Comparison of ENCODE assay signal across 23 cellular contexts in genomic region chr2:217597140-217597539, GRCh38.
"Had no signal": no experiment of that assay in that cellular context is flagged by ENCODE, and none has a peak within 500 bp of the region (broad histone marks: within the 10 kb centered on the region; RNA-seq: fewer than 3 reads in every experiment).

No MANE protein-coding gene starts in this region.

- H3K27me3 ChIP-seq: right lobe of liver, tibial nerve, uterus had no signal

- DNase-seq: hypothalamus; islet precursor cell; left ventricle myocardium inferior; midbrain; mucosa of descending colon; naive thymus-derived CD4-positive, alpha-beta T cell; nucleus accumbens; psoas muscle; right lobe of liver; stimulated activated CD4-positive, alpha-beta T cell treated with anti-CD3 and anti-CD28 coated beads, Interleukin-1b, Interleukin-23, amount 100 ng/mL, for 48 hours; stimulated activated CD4-positive, alpha-beta T cell treated with anti-CD3 and anti-CD28 coated beads, Interleukin-2, amount 100 ng/mL, for 48 hours; stimulated activated CD4-positive, alpha-beta T cell treated with anti-CD3 and anti-CD28 coated beads, Interleukin-4, amount 100 ng/mL, for 4 hours; stimulated activated CD8-positive, alpha-beta memory T cell treated with anti-CD3 and anti-CD28 coated beads, Interleukin-4, amount 100 ng/mL, for 48 hours; stimulated activated naive CD4-positive, alpha-beta T cell treated with Interleukin-2 at 50 U/mL for 16 hours; stimulated activated naive CD8-positive, alpha-beta T cell treated with anti-CD3 and anti-CD28 coated beads, Interleukin-15, amount 100 ng/mL, for 72 hours; uterus had no signal

- H3K4me3 ChIP-seq: left ventricle myocardium inferior, lung, mucosa of descending colon, psoas muscle, right lobe of liver, smooth muscle cell, tibial nerve, uterus had no signal

- H3K4me2 ChIP-seq: smooth muscle cell had no signal

- H3K36me3 Mint-ChIP-seq: natural killer cell treated with Interleukin-12 subunit alpha and Interleukin-12 subunit beta and Interleukin-15 and Interleukin-18, amount 100 ng/mL, for 72 hours; stimulated activated memory B cell treated with anti-CD40 and anti-IgM and Interleukin-4, amounts not matched to agents 10 μg/mL and 1 μg/mL and 100 μg/mL, for 72 hours; type B pancreatic cell had no signal

- H3K4me1 ChIP-seq: left ventricle myocardium inferior, psoas muscle, right lobe of liver, tibial nerve, uterus had no signal

- H3K27ac ChIP-seq: left ventricle myocardium inferior, parathyroid adenoma, psoas muscle, right lobe of liver, tibial nerve, uterus had no signal

- H3K36me3 ChIP-seq: left ventricle myocardium inferior, right lobe of liver, tibial nerve, uterus had no signal

- H3K27ac Mint-ChIP-seq: naive thymus-derived CD4-positive, alpha-beta T cell; natural killer cell treated with Interleukin-12 subunit alpha and Interleukin-12 subunit beta and Interleukin-15 and Interleukin-18, amount 100 ng/mL, for 72 hours; stimulated activated memory B cell treated with anti-CD40 and anti-IgM and Interleukin-4, amounts not matched to agents 10 μg/mL and 1 μg/mL and 100 μg/mL, for 72 hours; stimulated activated naive CD8-positive, alpha-beta T cell treated with anti-CD3 and anti-CD28 coated beads, Interleukin-15, amount 100 ng/mL, for 72 hours; type B pancreatic cell had no signal

- H2AFZ ChIP-seq: parathyroid adenoma had no signal

- H3K9me3 Mint-ChIP-seq: natural killer cell treated with Interleukin-12 subunit alpha and Interleukin-12 subunit beta and Interleukin-15 and Interleukin-18, amount 100 ng/mL, for 72 hours; stimulated activated memory B cell treated with anti-CD40 and anti-IgM and Interleukin-4, amounts not matched to agents 10 μg/mL and 1 μg/mL and 100 μg/mL, for 72 hours; type B pancreatic cell had no signal

- H3K9me3 ChIP-seq: left ventricle myocardium inferior, mucosa of descending colon, psoas muscle, right lobe of liver, tibial nerve, uterus had no signal

- H3K4me3 Mint-ChIP-seq: naive thymus-derived CD4-positive, alpha-beta T cell; natural killer cell treated with Interleukin-12 subunit alpha and Interleukin-12 subunit beta and Interleukin-15 and Interleukin-18, amount 100 ng/mL, for 72 hours; stimulated activated memory B cell treated with anti-CD40 and anti-IgM and Interleukin-4, amounts not matched to agents 10 μg/mL and 1 μg/mL and 100 μg/mL, for 72 hours; stimulated activated naive CD8-positive, alpha-beta T cell treated with anti-CD3 and anti-CD28 coated beads, Interleukin-15, amount 100 ng/mL, for 72 hours; type B pancreatic cell had no signal

- ATAC-seq: mucosa of descending colon; naive thymus-derived CD4-positive, alpha-beta T cell; natural killer cell treated with Interleukin-12 subunit alpha and Interleukin-12 subunit beta and Interleukin-15 and Interleukin-18, amount 100 ng/mL, for 72 hours; psoas muscle; right lobe of liver; stimulated activated memory B cell treated with anti-CD40 and anti-IgM and Interleukin-4, amounts not matched to agents 10 μg/mL and 1 μg/mL and 100 μg/mL, for 72 hours; stimulated activated naive CD8-positive, alpha-beta T cell treated with anti-CD3 and anti-CD28 coated beads, Interleukin-15, amount 100 ng/mL, for 72 hours had no signal
